ENCODE assay signal across 1 cellular context in genomic region chr2:118062669-118063068, GRCh38.
TF ChIP-seq lines count a peak whose summit lies in the region.

No MANE protein-coding gene starts in this region.

TF ChIP-seq in HepG2, 621 proteins besides CTCF, POLR2A, EP300 and RAD21:
- TF ChIP-seq SIX4 (CRISPR knock-in tag; IDR thresholded peaks at IDR 0.05) (no peak), SOX5 (CRISPR knock-in tag; IDR thresholded peaks at IDR 0.05; ENCODE audit: borderline replicate concordance) (0 out of 2 replicates have a peak, but pooled peaks have one; percentile 13)
